In genomic region chr2:65025453-65026128, GRCh38 we compare ENCODE assay signal across 13 cellular contexts. TPM values are rescaled to one million over a fixed set of nuclear protein-coding genes. Genes with fewer than 3 reads are reported as not detected.
A peak's percentile ranks its signal among the peaks of the same experiment; 100 is the strongest.
DNase-seq lines count a peak whose midpoint lies in the region; ATAC-seq and TF ChIP-seq lines count a peak whose summit lies in the region.
"Had no signal": no experiment of that assay in that cellular context is flagged by ENCODE, and none has a peak within 500 bp of the region (broad histone marks: within the 10 kb centered on the region; RNA-seq: fewer than 3 reads in every experiment).

No MANE protein-coding gene starts in this region.

- H3K4me3 ChIP-seq in HL-60 (replicated peaks; ENCODE audit: insufficient read depth, low read length) (no peak overlapping the region), OCI-LY7 (ENCODE audit: low read depth, low read length, poor library complexity, severe bottlenecking) (no peak overlapping the region), hepatocyte (no peak overlapping the region)
- H3K4me3 ChIP-seq: esophagus squamous epithelium had no signal

- no peaks in the 10 kb centered on the region for H3K27me3 ChIP-seq in HL-60 (ENCODE audit: insufficient read depth, poor library complexity, severe bottlenecking)
- H3K27me3 ChIP-seq in hepatocyte = no peaks in the 10 kb centered on the region
- H3K27me3 ChIP-seq: esophagus squamous epithelium had no signal

- H3K27ac ChIP-seq in HL-60 (replicated peaks) (no peak overlapping the region), OCI-LY7 (ENCODE audit: low read depth, low read length, poor library complexity, severe bottlenecking) (peak overlapping the region; percentile 43), hepatocyte (peak overlapping the region; percentile 74)

- peak; percentile 50 to 52 for DNase-seq in HL-60 (ENCODE audit: low read depth in 1 of 2, low spot score in 1 of 2)
- peak; percentile 55 for DNase-seq in OCI-LY7 (ENCODE audit: low spot score)
- DNase-seq in hepatocyte (ENCODE audit: low spot score) = no peak
- no peak for DNase-seq in stimulated activated naive CD8-positive, alpha-beta T cell treated with anti-CD3 and anti-CD28 coated beads, Interleukin-15, Interleukin-2, amounts not matched to agents 100 U/mL and 50 U/mL, for 24 hours
- DNase-seq in SHP77 treated with DMSO at 0.1 percent for 48 hours (lab: John Stamatoyannopoulos, UW) = no peak
- no peak for DNase-seq in RPMI8226
- no peak for DNase-seq in NCI-H1436 (lab: John Stamatoyannopoulos, UW)
- DNase-seq: activated naive CD4-positive, alpha-beta T cell treated with anti-CD3 and anti-CD28 coated beads, Interleukin-2, amount 50 U/mL, for 16 hours; esophagus squamous epithelium; GOT3; NCI-H187 treated with DMSO at 0.1 percent for 48 hours; substantia nigra; T-helper 2 cell had no signal

- H3K4me2 ChIP-seq in OCI-LY7 (ENCODE audit: low read length) (peak overlapping the region; percentile 58), hepatocyte (peak overlapping the region; percentile 27)

- CTCF ChIA-PET in OCI-LY7 (lab: Charles Lee; ENCODE audit: unreplicated experiment) = interaction anchor here (0.9 kb wide), 1 partner anchor 34 kb away, joined by 3 read pairs; no protein-coding TSS in a partner anchor

- H3K9me3 ChIP-seq in OCI-LY7 (ENCODE audit: low read length) = no peaks in the 10 kb centered on the region
- H3K9me3 ChIP-seq in hepatocyte (ENCODE audit: low read depth) = no peaks in the 10 kb centered on the region
- H3K9me3 ChIP-seq: esophagus squamous epithelium had no signal

- H2AFZ ChIP-seq in OCI-LY7 (ENCODE audit: low read length) (peak overlapping the region; percentile 11; the same call in 1 of the 2 replicates), hepatocyte (peak overlapping the region; percentile 8)

- POLR2A ChIA-PET in OCI-LY7 (lab: Charles Lee) = interaction anchor here (0.6 to 2.2 kb wide), 7 partner anchors 9 to 372 kb away, joined by 3 to 7 read pairs (median 4); no protein-coding TSS in a partner anchor

- H4K20me1 ChIP-seq in OCI-LY7 (ENCODE audit: insufficient read depth, low read length) (no peaks in the 10 kb centered on the region), hepatocyte (ENCODE audit: insufficient read depth, poor library complexity, severe bottlenecking) (no peaks in the 10 kb centered on the region)

- no TSS peak for BruUV-seq in OCI-LY7 (replicated peaks; lab: Mats Ljungman, UMichigan)

- ATAC-seq in stimulated activated naive CD8-positive, alpha-beta T cell treated with anti-CD3 and anti-CD28 coated beads, Interleukin-15, Interleukin-2, amounts not matched to agents 100 U/mL and 50 U/mL, for 24 hours = peak; percentile 79

- no peak for TF ChIP-seq CTCF in HL-60 (IDR thresholded peaks at IDR 0.05; ENCODE audit: insufficient read depth, low read length)
- TF ChIP-seq CTCF in OCI-LY7 (conservative IDR thresholded peaks at IDR 0.05; ENCODE audit: low read length) = no peak
- TF ChIP-seq CTCF in hepatocyte (IDR thresholded peaks at IDR 0.05; ENCODE audit: poor library complexity) = no peak

- H3K36me3 ChIP-seq in OCI-LY7 (ENCODE audit: insufficient read depth, low read length) = peaks cover 35% of the 10 kb centered on the region
- H3K36me3 ChIP-seq in hepatocyte (replicated peaks; ENCODE audit: insufficient read depth, low read depth) = no peaks in the 10 kb centered on the region

- WGBS in hepatocyte (ENCODE audit: low lambda C conversion rate, missing lambda C conversion rate) = 95% methylated on average over 8 of the region's 8 CpGs

- H3K79me2 ChIP-seq in OCI-LY7 (ENCODE audit: insufficient read depth, low read depth, low read length) = no peaks in the 10 kb centered on the region
- H3K79me2 ChIP-seq in hepatocyte = no peaks in the 10 kb centered on the region

- intact Hi-C loops in OCI-LY7 (cut with micrococcal nuclease; ENCODE audit: unreplicated experiment) = no loop called here

- no peaks in the 10 kb centered on the region for H3K9me2 ChIP-seq in OCI-LY7 (ENCODE audit: insufficient read depth, low read length)
- no peaks in the 10 kb centered on the region for H3K9me2 ChIP-seq in hepatocyte (replicated peaks; ENCODE audit: insufficient read depth)

- H3K4me1 ChIP-seq in OCI-LY7 (ENCODE audit: insufficient read depth, low read length, poor library complexity, severe bottlenecking) (peaks cover 54% of the 10 kb centered on the region), hepatocyte (ENCODE audit: insufficient read depth) (peaks cover 10% of the 10 kb centered on the region)

RNA-seq across cellular contexts. Expression of gene CEP68, which starts 30.6 kb away (rescaled TPM):
- total RNA-seq in OCI-LY7 (2014; rRNA removed; shearing (Covaris generic)) = 7.3 and 8.7 TPM in 2 replicates
- total RNA-seq in OCI-LY7 (2022) (17.1 and 21.7 TPM in 2 replicates), hepatocyte (7.6 and 8.2 TPM in 2 replicates)
- polyA plus RNA-seq in hepatocyte = 9.4 and 9.8 TPM in 2 replicates

RNA-seq across cellular contexts. Expression of gene SLC1A4, which starts 36.4 kb away (rescaled TPM):
- 17.2 and 20.6 TPM in 2 replicates for total RNA-seq in OCI-LY7 (2014; rRNA removed; shearing (Covaris generic))
- total RNA-seq in OCI-LY7 (2022) (27.7 and 31.1 TPM in 2 replicates), hepatocyte (17.8 and 23.0 TPM in 2 replicates)
- polyA plus RNA-seq in hepatocyte = 11.8 and 14.2 TPM in 2 replicates

Comparison
In these comparisons a context has a peak if more than half of its experiments do, and no peak if none do; other contexts are left out.
1. DNase-seq: peak in HL-60 (2 of 2) and OCI-LY7 (single experiment); none in hepatocyte (single experiment), stimulated activated naive CD8-positive, alpha-beta T cell treated with anti-CD3 and anti-CD28 coated beads, Interleukin-15, Interleukin-2, amounts not matched to agents 100 U/mL and 50 U/mL, for 24 hours (single experiment), SHP77 treated with DMSO at 0.1 percent for 48 hours (single experiment), RPMI8226 (single experiment) and NCI-H1436 (single experiment).